In the genomic region with DNA sequence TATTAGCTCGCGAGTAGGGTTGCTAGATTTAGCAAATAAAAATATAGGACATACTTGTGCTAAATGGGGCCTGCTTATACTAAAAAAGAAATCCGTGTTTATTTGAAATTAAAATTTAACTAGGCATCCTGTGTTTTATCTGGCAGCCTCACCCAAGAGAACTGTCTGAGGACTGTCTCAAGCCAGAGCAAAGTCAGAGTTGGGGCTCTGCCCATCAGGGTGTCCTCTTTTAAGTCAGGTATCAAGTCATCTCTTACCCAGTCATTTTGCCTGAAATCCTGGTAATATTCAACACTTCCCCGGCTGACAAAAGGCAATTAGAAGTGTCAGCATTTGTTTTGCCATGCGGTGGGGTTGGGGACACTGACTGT, we compare ENCODE assay signal across 1 cellular context.
TF ChIP-seq lines count a peak whose summit lies in the region.

No MANE protein-coding gene starts in this region.

TF ChIP-seq in HCT116, 20 proteins besides CTCF, POLR2A, EP300 and RAD21 (continued from another document):
- no peak for TF ChIP-seq REST (IDR thresholded peaks at IDR 0.05; ENCODE audit: low read depth)
- TF ChIP-seq, protein P1, sequence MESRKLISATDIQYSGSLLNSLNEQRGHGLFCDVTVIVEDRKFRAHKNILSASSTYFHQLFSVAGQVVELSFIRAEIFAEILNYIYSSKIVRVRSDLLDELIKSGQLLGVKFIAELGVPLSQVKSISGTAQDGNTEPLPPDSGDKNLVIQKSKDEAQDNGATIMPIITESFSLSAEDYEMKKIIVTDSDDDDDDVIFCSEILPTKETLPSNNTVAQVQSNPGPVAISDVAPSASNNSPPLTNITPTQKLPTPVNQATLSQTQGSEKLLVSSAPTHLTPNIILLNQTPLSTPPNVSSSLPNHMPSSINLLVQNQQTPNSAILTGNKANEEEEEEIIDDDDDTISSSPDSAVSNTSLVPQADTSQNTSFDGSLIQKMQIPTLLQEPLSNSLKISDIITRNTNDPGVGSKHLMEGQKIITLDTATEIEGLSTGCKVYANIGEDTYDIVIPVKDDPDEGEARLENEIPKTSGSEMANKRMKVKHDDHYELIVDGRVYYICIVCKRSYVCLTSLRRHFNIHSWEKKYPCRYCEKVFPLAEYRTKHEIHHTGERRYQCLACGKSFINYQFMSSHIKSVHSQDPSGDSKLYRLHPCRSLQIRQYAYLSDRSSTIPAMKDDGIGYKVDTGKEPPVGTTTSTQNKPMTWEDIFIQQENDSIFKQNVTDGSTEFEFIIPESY (IDR thresholded peaks at IDR 0.05; ENCODE audit: extremely low read depth, insufficient replicate concordance, low read length) = no peak
- no peak for TF ChIP-seq SRF (IDR thresholded peaks at IDR 0.05; ENCODE audit: low read depth)
- no peak for TF ChIP-seq EGR1 (IDR thresholded peaks at IDR 0.05; ENCODE audit: low read depth)
- no peak for TF ChIP-seq EZH2 (IDR thresholded peaks at IDR 0.05)
- TF ChIP-seq EZH2phosphoT487 (IDR thresholded peaks at IDR 0.05; ENCODE audit: borderline replicate concordance) = no peak
- no peak for TF ChIP-seq ZNF274 (IDR thresholded peaks at IDR 0.05; ENCODE audit: low read depth, low read length)
- no peak for TF ChIP-seq SP1 (IDR thresholded peaks at IDR 0.05; ENCODE audit: low read depth)
- no peak for TF ChIP-seq POLR2AphosphoS5 (IDR thresholded peaks at IDR 0.05; ENCODE audit: low read depth, low read length)
- no peak for TF ChIP-seq ATF3 (IDR thresholded peaks at IDR 0.05)
